Comparison of ENCODE assay signal across 8 cellular contexts in genomic region chr21:17585875-17586450, GRCh38. TPM values are rescaled to one million over a fixed set of nuclear protein-coding genes. Genes with fewer than 3 reads are reported as not detected.
DNase-seq lines count a peak whose midpoint lies in the region; ATAC-seq, FAIRE-seq and TF ChIP-seq lines count a peak whose summit lies in the region.

No MANE protein-coding gene starts in this region.

- no peak overlapping the region for H4K5ac ChIP-seq in H1 (ENCODE audit: insufficient read length, low read depth, low read length)

- H3K56ac ChIP-seq in H1 (replicated peaks; ENCODE audit: insufficient read length, low read depth, low read length): no peak overlapping the region

- H3K79me1 ChIP-seq in H1 (ENCODE audit: low read depth, low read length): no peaks in the 10 kb centered on the region

- H2BK12ac ChIP-seq in H1 (ENCODE audit: low read depth, low read length): no peak overlapping the region

- no peak for TF ChIP-seq EP300 in H1 (IDR thresholded peaks at IDR 0.05; ENCODE audit: borderline replicate concordance in 1 of 2, low read depth in 2 of 2, low read length in 2 of 2)

- no peak overlapping the region for H3K4me3 Mint-ChIP-seq in naive B cell

- no peaks in the 10 kb centered on the region for H3K9me3 ChIP-seq in H1 (ENCODE audit: insufficient read depth in 2 of 2, low read depth in 1 of 2, low read length in 1 of 2)

- H3K4me1 Mint-ChIP-seq in naive B cell: no peaks in the 10 kb centered on the region

- no peak overlapping the region for H3K18ac ChIP-seq in H1 (ENCODE audit: extremely low read depth, low read length)

- H3K27me3 ChIP-seq in H1 (replicated peaks in 1 of 4; ENCODE audit: control insufficient read depth in 3 of 4, extremely low read depth in 1 of 4, insufficient read depth in 3 of 4, low read length in 3 of 4): no peaks in the 10 kb centered on the region

- H3K23me2 ChIP-seq in H1 (ENCODE audit: low read depth, low read length): no peaks in the 10 kb centered on the region

- H3K9ac ChIP-seq in H1 (replicated peaks in 1 of 4; ENCODE audit: extremely low read depth in 1 of 4, low read depth in 3 of 4, low read length in 3 of 4): no peak overlapping the region

- H3K27ac ChIP-seq in H1 (ENCODE audit: low read depth, low read length): no peak overlapping the region

- no peak overlapping the region for H4K91ac ChIP-seq in H1 (replicated peaks; ENCODE audit: insufficient read length, low read length)

- no peak overlapping the region for H2BK5ac ChIP-seq in H1 (ENCODE audit: low read depth, low read length)

- no peak for TF ChIP-seq POLR2A in H1 (IDR thresholded peaks at IDR 0.05; ENCODE audit: control extremely low read depth in 1 of 2, low read depth in 2 of 2, low read length in 2 of 2)

- H3K4ac ChIP-seq in H1 (replicated peaks; ENCODE audit: insufficient read length, low read depth, low read length): no peak overlapping the region

- H4K8ac ChIP-seq in H1 (ENCODE audit: extremely low read depth, insufficient read depth, low read length): no peak overlapping the region

- WGBS in H1 (ENCODE audit: extremely low coverage in 1 of 2, insufficient coverage in 1 of 2, insufficient read length in 1 of 2, insufficient replicate concordance in 2 of 2, low coverage in 1 of 2, low lambda C conversion rate in 2 of 2, missing lambda C conversion rate in 1 of 2), 2 experiments: 57% methylated on average over 3 of the region's 3 CpGs; no CpG with 5 or more reads in 1 of the 2 experiments

- H2AK5ac ChIP-seq in H1 (ENCODE audit: low read depth, low read length): no peak overlapping the region

- no peak for FAIRE-seq in H1 (lab: Jason Lieb, UNC)

- H3K14ac ChIP-seq in H1 (ENCODE audit: insufficient read length): no peak overlapping the region

- H3K9me3 Mint-ChIP-seq in naive B cell: peaks cover 0 to 2% (median 0%) of the 10 kb centered on the region in 7 donors

- H3K36me3 Mint-ChIP-seq in naive B cell: no peaks in the 10 kb centered on the region

- peak in 1 of 3 experiments; percentile 42; a peak in 2 of 4 replicates for TF ChIP-seq CTCF in H1 (IDR thresholded peaks at IDR 0.05; ENCODE audit: control extremely low read depth in 1 of 3, insufficient read depth in 1 of 3, low read depth in 1 of 3, low read length in 3 of 3)

- ATAC-seq in naive B cell (ENCODE audit: low read depth in 2 of 2): no peak

- H3K27me3 Mint-ChIP-seq in naive B cell: peaks cover 0 to 10% (median 5%) of the 10 kb centered on the region in 3 donors

- H2BK15ac ChIP-seq in H1 (ENCODE audit: low read length): no peak overlapping the region

- no peak overlapping the region for H2AFZ ChIP-seq in H1 (ENCODE audit: low read length)

- H3K27ac Mint-ChIP-seq in naive B cell: no peak overlapping the region

- DNase-seq in Daoy (ENCODE audit: low read depth) (peak; percentile 24), HT1080 (ENCODE audit: low read depth) (peak; percentile 42), OCI-M1 (lab: John Stamatoyannopoulos, UW) (peak; percentile 77), H1 (ENCODE audit: low read depth in 1 of 2, low spot score in 2 of 2) (no peak), naive B cell (peak; percentile 3), HuH-7 (ENCODE audit: low spot score) (no peak), HuH-7.5 (ENCODE audit: low spot score) (no peak), T1000 (lab: John Stamatoyannopoulos, UW) (no peak)

- H3K4me1 ChIP-seq in H1 (replicated peaks in 1 of 4; ENCODE audit: control insufficient read depth in 3 of 4, insufficient read depth in 4 of 4, low read length in 3 of 4): no peaks in the 10 kb centered on the region

- POLR2A ChIA-PET in H1 (lab: Charles Lee; ENCODE audit: partially characterized antibody): interaction anchor here (1.4 kb wide), 1 partner anchor 199 kb away, joined by 5 read pairs; no protein-coding TSS in a partner anchor

- H4K20me1 ChIP-seq in H1 (replicated peaks in 1 of 2; ENCODE audit: control insufficient read depth in 1 of 2, insufficient read depth in 2 of 2, low read length in 2 of 2): no peaks in the 10 kb centered on the region

- no peak overlapping the region for H3K4me3 ChIP-seq in H1 (ENCODE audit: extremely low read depth in 1 of 4, insufficient read depth in 2 of 4, low read depth in 3 of 4, low read length in 4 of 4)

- CTCF ChIA-PET in H1 (lab: Charles Lee; ENCODE audit: partially characterized antibody): interaction anchor here (0.5 to 3.0 kb wide), 25 partner anchors 9 to 221 kb away, joined by 3 to 30 read pairs (median 3); no protein-coding TSS in a partner anchor

- no peaks in the 10 kb centered on the region for H3K36me3 ChIP-seq in H1 (ENCODE audit: control insufficient read depth in 2 of 4, insufficient read depth in 4 of 4, low read length in 3 of 4)

- no peaks in the 10 kb centered on the region for H3K79me2 ChIP-seq in H1 (ENCODE audit: control insufficient read depth in 1 of 2, insufficient read depth in 2 of 2, low read length in 2 of 2)

- H3K4me2 ChIP-seq in H1 (ENCODE audit: insufficient read depth in 1 of 2, low read depth in 2 of 2, low read length in 2 of 2): no peak overlapping the region

- H3K23ac ChIP-seq in H1 (ENCODE audit: insufficient read length): no peak overlapping the region

- no peak overlapping the region for H2BK20ac ChIP-seq in H1 (ENCODE audit: low read length)

- peak; percentile 44 to 49; a peak in 3 of 4 replicates for TF ChIP-seq RAD21 in H1 (IDR thresholded peaks at IDR 0.05 in 1 of 2, conservative IDR thresholded peaks at IDR 0.05 in 1 of 2; ENCODE audit: low read depth in 2 of 2, low read length in 2 of 2)

- no peak overlapping the region for H2BK120ac ChIP-seq in H1 (replicated peaks; ENCODE audit: low read depth, low read length)

TF ChIP-seq in H1, 55 proteins besides CTCF, POLR2A, EP300 and RAD21:
- TF ChIP-seq SP1 (IDR thresholded peaks at IDR 0.05; ENCODE audit: low read depth, low read length) (no peak), CHD2 (IDR thresholded peaks at IDR 0.05; ENCODE audit: low read length) (no peak), TCF12 (IDR thresholded peaks at IDR 0.05; ENCODE audit: low read depth, low read length) (no peak), MAFK (IDR thresholded peaks at IDR 0.05; ENCODE audit: low read depth, low read length) (no peak), HDAC2 (IDR thresholded peaks at IDR 0.05; ENCODE audit: borderline replicate concordance in 1 of 2, low read depth in 2 of 2, low read length in 2 of 2) (no peak)

RNA-seq across cellular contexts. Expression of gene BTG3, which starts 26.7 kb away (rescaled TPM):
- 58.0 and 67.3 TPM in 2 replicates for total RNA-seq in Daoy (2014; rRNA removed; shearing (Covaris generic))
- 30.0 and 32.3 TPM in 2 replicates for total RNA-seq in HT1080 (2014; rRNA removed; shearing (Covaris generic))
- 77.0 and 84.4 TPM in 2 replicates for polyA plus RNA-seq in HT1080 (2015; cell fraction: cytosol; rRNA removed)
- 68.5 and 89.0 TPM in 2 replicates for polyA plus RNA-seq in HT1080 (2015; cell fraction: nucleus; rRNA removed)
- 21.6 and 25.9 TPM in 2 replicates for total RNA-seq in H1 (2021; fragmentation: NEBNext Ultra II Directional; extraction: Animal tissue kit (Norgen Biotek cat#: 25700))
- polyA plus RNA-seq in H1 (2011; rRNA removed): 7.6 and 13.6 TPM in 2 replicates
- polyA plus RNA-seq in H1 (2011; cell fraction: cytosol; rRNA removed): 15.9 TPM
- polyA plus RNA-seq in H1 (2011; cell fraction: nucleus; rRNA removed): 6.0 TPM
- polyA plus RNA-seq in H1 (2012, experiment 1 of 2): 15.1 to 21.7 TPM (median 16.0 TPM) in 4 replicates
- 4.5 TPM for polyA plus RNA-seq in H1 (2012, experiment 2 of 2)
- 23.3 TPM for polyA plus RNA-seq in H1 (2013, experiment 1 of 2)
- 25.1 TPM for polyA plus RNA-seq in H1 (2013, experiment 2 of 2)
- 9.7 and 10.2 TPM in 2 replicates for polyA minus RNA-seq in H1 (2011; rRNA and poly(A)+ RNA removed)
- polyA minus RNA-seq in H1 (2011; cell fraction: cytosol; rRNA and poly(A)+ RNA removed): 19.7 TPM
- 36.6 TPM for polyA minus RNA-seq in H1 (2011; cell fraction: nucleus; rRNA and poly(A)+ RNA removed)
- polyA plus RNA-seq in naive B cell (ENCODE audit: low read depth in 6 of 6): 1 to 10 TPM; 5.5 to 9.7 (median 7.9) TPM

Comparison
In these comparisons a context has a peak if more than half of its experiments do, and no peak if none do; other contexts are left out.
1. DNase-seq: peak in Daoy (single experiment), HT1080 (single experiment), OCI-M1 (single experiment) and naive B cell (single experiment); none in H1 (0 of 2), HuH-7 (single experiment), HuH-7.5 (single experiment) and T1000 (single experiment).